8 cellular contexts compared by ENCODE assay signal in the genomic region with DNA sequence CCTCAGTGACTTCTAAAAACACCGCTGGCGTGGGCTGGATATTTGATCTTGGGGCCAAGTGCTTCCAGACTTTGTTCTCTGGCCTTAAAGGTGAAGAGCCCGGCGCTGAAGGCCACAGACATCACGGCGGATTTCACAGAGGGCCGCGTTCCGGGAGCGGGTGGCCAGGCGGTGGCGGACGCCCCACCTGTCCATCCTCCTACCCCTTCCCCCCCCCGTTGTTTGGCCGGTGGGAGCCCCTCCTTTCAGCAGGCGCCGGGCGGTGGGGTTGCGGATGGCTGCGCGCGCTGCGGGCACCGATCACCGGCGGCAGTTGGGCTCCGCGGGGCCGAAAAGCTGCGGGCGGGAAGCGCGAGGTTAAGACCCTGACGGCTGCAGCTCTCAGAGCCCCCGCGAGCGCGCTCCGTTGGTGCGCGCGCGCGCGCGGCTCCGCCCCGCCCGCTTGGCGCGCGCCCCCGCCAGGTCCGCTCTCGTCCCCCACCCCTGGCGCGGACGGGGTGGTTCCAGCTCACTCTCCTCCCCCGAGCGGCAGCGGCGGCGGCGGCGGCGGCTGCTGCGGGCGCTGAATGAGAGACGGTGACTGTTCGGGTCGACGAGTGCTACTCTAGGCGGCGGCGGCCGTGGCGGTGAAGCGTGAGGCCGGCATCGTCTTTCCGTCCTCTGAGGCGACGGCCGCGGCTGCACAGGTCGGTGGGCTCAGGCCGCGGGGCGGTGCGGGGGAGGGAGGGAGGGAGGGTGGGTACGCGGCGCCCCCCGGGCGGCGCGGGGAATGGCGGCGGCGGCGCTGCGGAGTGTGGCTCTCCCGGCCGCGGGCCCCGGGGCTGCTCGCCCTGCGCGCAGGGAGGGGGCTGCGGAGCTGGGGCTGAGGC. TPM values are rescaled to one million over a fixed set of nuclear protein-coding genes. Genes with fewer than 3 reads are reported as not detected.
DNase-seq lines count a peak whose midpoint lies in the region; ATAC-seq lines count a peak whose summit lies in the region.

A gene with protein sequence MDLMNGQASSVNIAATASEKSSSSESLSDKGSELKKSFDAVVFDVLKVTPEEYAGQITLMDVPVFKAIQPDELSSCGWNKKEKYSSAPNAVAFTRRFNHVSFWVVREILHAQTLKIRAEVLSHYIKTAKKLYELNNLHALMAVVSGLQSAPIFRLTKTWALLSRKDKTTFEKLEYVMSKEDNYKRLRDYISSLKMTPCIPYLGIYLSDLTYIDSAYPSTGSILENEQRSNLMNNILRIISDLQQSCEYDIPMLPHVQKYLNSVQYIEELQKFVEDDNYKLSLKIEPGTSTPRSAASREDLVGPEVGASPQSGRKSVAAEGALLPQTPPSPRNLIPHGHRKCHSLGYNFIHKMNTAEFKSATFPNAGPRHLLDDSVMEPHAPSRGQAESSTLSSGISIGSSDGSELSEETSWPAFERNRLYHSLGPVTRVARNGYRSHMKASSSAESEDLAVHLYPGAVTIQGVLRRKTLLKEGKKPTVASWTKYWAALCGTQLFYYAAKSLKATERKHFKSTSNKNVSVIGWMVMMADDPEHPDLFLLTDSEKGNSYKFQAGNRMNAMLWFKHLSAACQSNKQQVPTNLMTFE (plus strand): TSS at position 511 of the 869 bp plus-strand sequence. CDS start 51,521 bp downstream, outside the sequence.

- intact Hi-C loops in cardiac septum (cut with DNase I) (loop anchor here (10.0 kb wide), 1 partner anchor 180 kb away; no protein-coding TSS in a partner anchor), posterior cingulate gyrus (cut with DNase I) (loop anchor here (1.0 kb wide), 1 partner anchor 183 kb away; no protein-coding TSS in a partner anchor)

- H3K27ac ChIP-seq in adipose tissue (ENCODE audit: low read depth, low read length) = peak within 1 kb of the TSS; percentile 61

- ATAC-seq in GM21825 (IDR thresholded peaks at IDR 0.05; ENCODE audit: unreplicated experiment) = peak; percentile 54

- WGBS in adipose tissue, 3 donors = 1 to 2% (median 1%) methylated on average over 85 to 109 of the region's 110 CpGs

- peak; percentile 93 for DNase-seq in ELF-1 (ENCODE audit: low read depth, low spot score)
- DNase-seq in LHCN-M2 (ENCODE audit: low read depth) = peak; percentile 70
- DNase-seq in SKM-1 treated with dmso at 0.1 percent for 144 hours (lab: John Stamatoyannopoulos, UW; ENCODE audit: unreplicated experiment) = peak; percentile 81
- peak; percentile 87 for DNase-seq in cardiac septum (ENCODE audit: low spot score)
- DNase-seq in posterior cingulate gyrus = peak; percentile 27 to 95 (median 67)
- DNase-seq in ureter (ENCODE audit: low spot score) = peak; percentile 58

RNA-seq across cellular contexts. Expression of the gene that starts here (rescaled TPM):
- total RNA-seq in LHCN-M2 (2014; rRNA removed) = 26.2 and 33.1 TPM in 2 replicates
- polyA plus RNA-seq in LHCN-M2 (2012) = 3.6 TPM
- 1 to 10 TPM; 1.5 to 7.3 (median 1.9) TPM for polyA plus RNA-seq in adipose tissue
- 5.1 TPM for total RNA-seq in cardiac septum
- 39.2 TPM for total RNA-seq in ureter

Comparison
In these comparisons a context has a peak if more than half of its experiments do, and no peak if none do; other contexts are left out.
1. Peak in every context shown above with its lines: DNase-seq, ATAC-seq and H3K27ac ChIP-seq.